8 cellular contexts compared by ENCODE assay signal in the genomic region with DNA sequence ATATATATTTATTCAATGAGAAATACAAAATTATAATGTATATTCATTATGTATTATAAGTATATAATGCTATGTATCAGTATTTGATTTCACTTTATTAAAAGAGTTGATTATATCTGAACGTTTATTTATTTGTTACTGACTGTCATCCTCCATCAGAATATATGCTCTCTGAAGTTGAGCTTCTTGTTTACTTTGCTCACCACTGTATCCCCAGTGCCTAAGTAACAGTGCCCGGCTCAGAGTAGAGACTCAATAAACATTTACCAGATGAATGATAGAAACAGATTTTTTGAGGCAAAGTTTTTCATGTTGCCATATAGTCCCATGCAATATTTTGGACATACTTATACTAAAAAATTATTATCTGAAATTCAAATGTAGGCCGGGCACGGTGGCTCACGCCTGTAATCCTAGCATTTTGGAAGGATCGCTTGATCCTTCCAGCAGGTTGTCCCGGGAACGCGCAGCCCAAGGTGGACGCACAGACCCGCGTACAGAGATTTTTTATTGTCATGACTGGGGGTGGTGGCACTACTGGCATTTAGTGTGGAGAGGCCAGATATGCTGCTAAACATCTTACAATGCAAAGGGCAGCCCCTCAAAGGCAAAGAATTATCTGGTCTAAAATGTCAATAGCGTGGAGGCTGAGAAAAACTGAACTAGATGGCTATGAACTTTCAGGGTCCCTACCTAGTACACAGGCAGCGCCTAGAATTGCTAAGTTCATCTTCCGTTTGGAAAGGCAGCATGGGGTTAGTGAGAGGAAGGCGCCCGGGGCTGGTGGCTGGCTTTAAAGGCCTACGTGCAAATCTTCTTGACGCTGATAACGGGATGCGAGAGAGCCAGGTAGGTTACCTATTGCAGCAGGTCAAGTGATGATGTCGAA. TPM values are rescaled to one million over a fixed set of nuclear protein-coding genes. Genes with fewer than 3 reads are reported as not detected.
DNase-seq lines count a peak whose midpoint lies in the region; ATAC-seq and TF ChIP-seq lines count a peak whose summit lies in the region.

No MANE protein-coding gene starts in this region.

- POLR2A ChIA-PET in CD8-positive, alpha-beta T cell (lab: Charles Lee): interaction anchor here (0.9 to 2.0 kb wide), 11 partner anchors 9 to 856 kb away, joined by 3 to 16 read pairs (median 5); a partner anchor contains a TSS

- intact Hi-C loops in CD8-positive, alpha-beta T cell (cut with DNase I, micrococcal nuclease): loop anchor here (1.0 to 10.0 kb wide), 20 partner anchors 31 to 1782 kb away; a partner anchor contains a TSS
- intact Hi-C loops in body of pancreas (cut with DNase I): no loop called here

- H3K27me3 Mint-ChIP-seq in CD8-positive, alpha-beta T cell (ENCODE audit: low read depth): no peaks in the 10 kb centered on the region

- H3K27ac Mint-ChIP-seq in CD8-positive, alpha-beta T cell: peak overlapping the region; percentile 92

- peak in 2 of 7 experiments; percentile 5 to 10 for DNase-seq in CD8-positive, alpha-beta T cell
- DNase-seq in body of pancreas: peak in 2 of 4 donors; percentile 5 to 15
- no peak for DNase-seq in lung (ENCODE audit: low spot score)
- DNase-seq in dedifferentiated amniotic fluid mesenchymal stem cell (ENCODE audit: extremely low spot score): no peak
- DNase-seq in NCI-H2029 (lab: John Stamatoyannopoulos, UW): no peak

- TF ChIP-seq CTCF in CD8-positive, alpha-beta T cell (IDR thresholded peaks at IDR 0.05): no peak
- no peak for TF ChIP-seq CTCF in body of pancreas (IDR thresholded peaks at IDR 0.05)
- TF ChIP-seq CTCF in lung (IDR thresholded peaks at IDR 0.05; ENCODE audit: control extremely low read depth, extremely low read depth): no peak

- peak overlapping the region; percentile 98 for H3K4me3 Mint-ChIP-seq in CD8-positive, alpha-beta T cell

- CTCF ChIA-PET in CD8-positive, alpha-beta T cell (lab: Charles Lee): interaction anchor here (0.8 to 1.4 kb wide), 3 partner anchors 17 to 148 kb away, joined by 3 read pairs; no protein-coding TSS in a partner anchor

- H3K9me3 Mint-ChIP-seq in CD8-positive, alpha-beta T cell: no peaks in the 10 kb centered on the region

- H3K36me3 ChIP-seq in CD8-positive, alpha-beta T cell (ENCODE audit: insufficient read depth, low read length): no peaks in the 10 kb centered on the region
- H3K36me3 ChIP-seq in body of pancreas (replicated peaks in 1 of 2; ENCODE audit: insufficient read depth in 1 of 2, low read depth in 2 of 2) (no peaks in the 10 kb centered on the region), lung (ENCODE audit: control insufficient read depth in 2 of 2, insufficient read depth in 2 of 2, low read length in 2 of 2) (no peaks in the 10 kb centered on the region), urinary bladder (ENCODE audit: insufficient read depth) (no peaks in the 10 kb centered on the region)

- peaks cover 41% of the 10 kb centered on the region for H3K4me1 Mint-ChIP-seq in CD8-positive, alpha-beta T cell (ENCODE audit: low read depth)

- peaks cover 18% of the 10 kb centered on the region for H3K4me1 ChIP-seq in CD8-positive, alpha-beta T cell (ENCODE audit: insufficient read depth, low read length)
- H3K4me1 ChIP-seq in body of pancreas: peaks cover 34% of the 10 kb centered on the region
- peaks cover 4 to 21% of the 10 kb centered on the region in 2 donors for H3K4me1 ChIP-seq in lung (ENCODE audit: control insufficient read depth in 2 of 2, insufficient read depth in 2 of 2, low read length in 2 of 2)
- peaks cover 2% of the 10 kb centered on the region for H3K4me1 ChIP-seq in urinary bladder (ENCODE audit: insufficient read depth)

- H3K4me3 ChIP-seq in CD8-positive, alpha-beta T cell (ENCODE audit: low read depth, low read length): peak overlapping the region; percentile 50
- H3K4me3 ChIP-seq in body of pancreas: peak overlapping the region; percentile 67 to 91
- peak overlapping the region; percentile 98 for H3K4me3 ChIP-seq in lung
- H3K4me3 ChIP-seq in urinary bladder (ENCODE audit: low read depth, low read length): peak overlapping the region; percentile 88

- TF ChIP-seq POLR2A in body of pancreas (IDR thresholded peaks at IDR 0.05): no peak

- H3K27me3 ChIP-seq in CD8-positive, alpha-beta T cell (ENCODE audit: insufficient read depth, low read length): no peaks in the 10 kb centered on the region
- H3K27me3 ChIP-seq in body of pancreas (no peaks in the 10 kb centered on the region), lung (ENCODE audit: control insufficient read depth, insufficient read depth) (no peaks in the 10 kb centered on the region)

- H3K36me3 Mint-ChIP-seq in CD8-positive, alpha-beta T cell: peaks cover 5% of the 10 kb centered on the region

- peak overlapping the region; percentile 80 for H3K27ac ChIP-seq in CD8-positive, alpha-beta T cell (ENCODE audit: low read depth, low read length)
- H3K27ac ChIP-seq in body of pancreas (peak overlapping the region in 3 of 4 donors; percentile 9 to 94 (median 92)), lung (ENCODE audit: low read depth in 1 of 2, low read length in 1 of 2) (peak overlapping the region in 1 of 2 donors; percentile 11), urinary bladder (ENCODE audit: low read depth) (no peak overlapping the region)

- peak; percentile 48 for ATAC-seq in CD8-positive, alpha-beta T cell
- peak; percentile 26 for ATAC-seq in GM21360 (IDR thresholded peaks at IDR 0.05; ENCODE audit: unreplicated experiment)
- peak; percentile 13 for ATAC-seq in HG03571 (IDR thresholded peaks at IDR 0.05; ENCODE audit: unreplicated experiment)
- ATAC-seq in body of pancreas: peak; percentile 45
- peak; percentile 9 for ATAC-seq in lung (ENCODE audit: insufficient read depth, low FRiP score)

- 3 to 8% methylated on average over 22 of the region's 22 CpGs for WGBS in body of pancreas, 2 donors
- WGBS in lung, 2 donors: 8 to 10% methylated on average over 22 of the region's 22 CpGs
- 5% methylated on average over 22 of the region's 22 CpGs for WGBS in urinary bladder

- H3K9me3 ChIP-seq in CD8-positive, alpha-beta T cell (ENCODE audit: low read length): no peaks in the 10 kb centered on the region
- H3K9me3 ChIP-seq in body of pancreas (no peaks in the 10 kb centered on the region), lung (ENCODE audit: control insufficient read depth in 2 of 2, insufficient read depth in 1 of 2, low read length in 1 of 2) (no peaks in the 10 kb centered on the region)

RNA-seq across cellular contexts. Expression of a gene that starts 0.7 kb away (rescaled TPM):
- 1 to 10 TPM; 5.8 to 7.2 TPM for total RNA-seq in CD8-positive, alpha-beta T cell
- total RNA-seq in body of pancreas (10 to 100 TPM in 1 of 2 donors, 1 to 10 TPM in 1; 4.2 to 21.1 TPM), lung (1 to 10 TPM; 5.0 to 6.5 TPM), urinary bladder (10.3 TPM)
- polyA plus RNA-seq in lung (1 to 10 TPM; 5.8 to 6.2 TPM), urinary bladder (8.3 TPM)

RNA-seq across cellular contexts. Expression of a gene that starts 31.0 kb away (rescaled TPM):
- 1 to 10 TPM; 1.6 to 2.6 TPM for total RNA-seq in CD8-positive, alpha-beta T cell
- total RNA-seq in body of pancreas: 10 to 100 TPM in 1 of 2 donors, 1 to 10 TPM in 1; 5.9 to 16.6 TPM
- 10 to 100 TPM; 40.4 to 51.1 TPM for total RNA-seq in lung
- 10 to 100 TPM; 40.8 to 98.5 TPM for polyA plus RNA-seq in lung
- total RNA-seq in urinary bladder: 90.4 TPM
- 45.0 TPM for polyA plus RNA-seq in urinary bladder

RNA-seq across cellular contexts. Expression of a gene that starts 31.0 kb away (rescaled TPM):
- total RNA-seq in CD8-positive, alpha-beta T cell: not detected
- 10 to 100 TPM in 1 of 2 donors, 1 to 10 TPM in 1; 8.2 to 18.9 TPM for total RNA-seq in body of pancreas
- 10 to 100 TPM; 37.3 to 61.0 TPM for total RNA-seq in lung
- polyA plus RNA-seq in lung: 10 to 100 TPM; 14.0 to 22.8 TPM
- 60.1 TPM for total RNA-seq in urinary bladder
- 81.2 TPM for polyA plus RNA-seq in urinary bladder

Comparison
In these comparisons a context has a peak if more than half of its experiments do, and no peak if none do; other contexts are left out.
1. RNA of a gene that starts 31.0 kb away (total RNA-seq): 37.3 to 61.0 TPM in lung, 60.1 TPM in urinary bladder (single experiment) and 8.2 to 18.9 TPM in body of pancreas; not detected in CD8-positive, alpha-beta T cell; every median in the first group is over 4 times any median in the second.
2. Peak in every context shown above with its lines, with median percentiles within 50 percentile points of each other: ATAC-seq and H3K4me3 ChIP-seq.